Comparison of ENCODE assay signal across 8 cellular contexts in genomic region chr6:56637640-56638039, GRCh38. TPM values are rescaled to one million over a fixed set of nuclear protein-coding genes. Genes with fewer than 3 reads are reported as not detected.
A peak's percentile ranks its signal among the peaks of the same experiment; 100 is the strongest.
DNase-seq lines count a peak whose midpoint lies in the region; ATAC-seq and TF ChIP-seq lines count a peak whose summit lies in the region.

No MANE protein-coding gene starts in this region.

- intact Hi-C loops in psoas muscle (cut with DNase I), result loop anchor here in 1 of 2 donors (2.0 to 5.0 kb wide), 2 partner anchors 59 to 215 kb away; no protein-coding TSS in a partner anchor

- peak overlapping the region; percentile 14 for H3K27ac ChIP-seq in psoas muscle

- H3K4me3 ChIP-seq in LNCaP clone FGC (ENCODE audit: low read depth, low read length) (no peak overlapping the region), fibroblast of villous mesenchyme (ENCODE audit: low read depth, low read length) (no peak overlapping the region), psoas muscle (no peak overlapping the region)

- 0 to 2% (median 1%) methylated on average over 2 of the region's 2 CpGs for WGBS in psoas muscle, 3 donors

- TF ChIP-seq CTCF in LNCaP clone FGC (IDR thresholded peaks at IDR 0.05; ENCODE audit: control insufficient read depth, extremely low read depth, insufficient read depth) (peak; percentile 53), fibroblast of villous mesenchyme (IDR thresholded peaks at IDR 0.05; ENCODE audit: insufficient read depth, low read depth, low read length) (peak; percentile 52), psoas muscle (IDR thresholded peaks at IDR 0.05) (peak; percentile 72)

- no peaks in the 10 kb centered on the region for H3K27me3 ChIP-seq in psoas muscle (ENCODE audit: insufficient read depth in 3 of 3, low read length in 2 of 3)

- peaks cover 8% of the 10 kb centered on the region for H3K4me1 ChIP-seq in psoas muscle

- peaks cover 6 to 86% of the 10 kb centered on the region in 2 donors for H3K36me3 ChIP-seq in psoas muscle (ENCODE audit: insufficient read depth in 1 of 2, low read depth in 1 of 2)

- peak; percentile 70 for ATAC-seq in SK-N-SH treated with all-trans-retinoic acid at 6 μM for 48 hours
- peak; percentile 64 to 81 (median 71) for ATAC-seq in psoas muscle
- no peak for ATAC-seq in HG02759 (IDR thresholded peaks at IDR 0.05; ENCODE audit: unreplicated experiment)
- no peak for ATAC-seq in GM21526 (IDR thresholded peaks at IDR 0.05; ENCODE audit: low FRiP score, unreplicated experiment)

- DNase-seq in DMS153 (lab: John Stamatoyannopoulos, UW) (peak; percentile 47), LNCaP clone FGC (ENCODE audit: low read depth) (peak; percentile 79), fibroblast of villous mesenchyme (ENCODE audit: low read depth) (peak; percentile 81), psoas muscle (no peak), nucleus accumbens (lab: John Stamatoyannopoulos, UW) (no peak)

- H3K9me3 ChIP-seq in psoas muscle, result no peaks in the 10 kb centered on the region

TF ChIP-seq in SK-N-SH treated with all-trans-retinoic acid at 6 μM for 48 hours, 23 proteins besides CTCF, POLR2A, EP300 and RAD21:
- TF ChIP-seq ZC3H10 (CRISPR knock-in tag; IDR thresholded peaks at IDR 0.05) (0 out of 2 replicates have a peak, but pooled peaks have one; percentile 6), RARB (CRISPR knock-in tag; IDR thresholded peaks at IDR 0.05) (no peak)

RNA-seq across cellular contexts. Expression of gene DST, which starts 5.0 kb away (rescaled TPM):
- total RNA-seq in fibroblast of villous mesenchyme (312 and 509 TPM in 2 replicates), psoas muscle (100 to 1,000 TPM; 109 to 341 (median 305) TPM)
- 10 to 100 TPM; 58.3 to 66.9 (median 63.5) TPM for polyA plus RNA-seq in psoas muscle

Comparison
In these comparisons a context has a peak if more than half of its experiments do, and no peak if none do; other contexts are left out.
1. DNase-seq: peak in DMS153 (single experiment), LNCaP clone FGC (single experiment) and fibroblast of villous mesenchyme (single experiment); none in psoas muscle (0 of 2) and nucleus accumbens (0 of 56).
2. ATAC-seq: peak in SK-N-SH treated with all-trans-retinoic acid at 6 μM for 48 hours (single experiment) and psoas muscle (4 of 4); none in HG02759 (single experiment) and GM21526 (single experiment).
3. Peak in every context shown above with its lines, with median percentiles within 50 percentile points of each other: CTCF ChIP-seq.